1 cellular context compared by ENCODE assay signal in genomic region chr9:129875181-129875611, GRCh38.
TF ChIP-seq lines count a peak whose summit lies in the region.

No MANE protein-coding gene starts in this region.

TF ChIP-seq in H1, 55 proteins besides CTCF, POLR2A, EP300 and RAD21:
- no peak for TF ChIP-seq SIRT6 (IDR thresholded peaks at IDR 0.05; ENCODE audit: low read length)
